Comparison of ENCODE assay signal across 1 cellular context in the genomic region with DNA sequence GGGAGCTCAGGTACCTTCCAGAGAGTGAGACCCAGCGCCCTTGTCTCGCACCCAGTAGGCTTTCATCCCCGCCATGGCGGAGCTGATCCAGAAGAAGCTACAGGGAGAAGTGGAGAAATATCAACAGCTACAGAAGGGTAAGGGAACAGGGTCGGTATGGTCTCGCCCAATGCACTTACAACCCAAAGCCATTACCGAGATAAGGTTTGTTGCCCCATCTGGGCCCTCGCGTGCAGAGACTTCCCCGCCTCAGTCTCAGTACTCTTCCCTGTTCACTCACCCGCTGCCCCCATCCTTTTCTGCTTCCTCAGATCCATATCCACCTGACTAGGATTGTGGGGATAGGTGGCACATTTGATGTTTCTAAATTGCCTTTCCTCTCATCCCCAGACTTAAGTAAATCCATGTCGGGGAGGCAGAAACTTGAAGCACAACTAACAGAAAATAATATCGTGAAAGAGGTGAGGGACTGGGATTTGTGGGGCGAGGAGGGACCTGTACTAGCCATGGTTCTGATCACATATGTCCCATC.
TF ChIP-seq lines count a peak whose summit lies in the region.

No MANE protein-coding gene starts in this region.

TF ChIP-seq in endothelial cell of umbilical vein, 7 proteins besides CTCF, POLR2A, EP300 and RAD21:
- TF ChIP-seq MYC (IDR thresholded peaks at IDR 0.05; ENCODE audit: low read depth, low read length) (no peak), FOS (IDR thresholded peaks at IDR 0.05; ENCODE audit: borderline replicate concordance, insufficient read depth, low read length) (no peak), EZH2 (IDR thresholded peaks at IDR 0.05; ENCODE audit: borderline replicate concordance, low read depth, low read length, severe bottlenecking) (no peak), POLR2AphosphoS5 (IDR thresholded peaks at IDR 0.05; ENCODE audit: insufficient read depth, low read depth, low read length) (no peak), JUN (IDR thresholded peaks at IDR 0.05; ENCODE audit: borderline replicate concordance, insufficient read depth, insufficient read length, low read depth) (no peak), GATA2 (IDR thresholded peaks at IDR 0.05; ENCODE audit: insufficient read depth, insufficient read length, low read depth, low read length) (no peak)
- TF ChIP-seq, protein P1, sequence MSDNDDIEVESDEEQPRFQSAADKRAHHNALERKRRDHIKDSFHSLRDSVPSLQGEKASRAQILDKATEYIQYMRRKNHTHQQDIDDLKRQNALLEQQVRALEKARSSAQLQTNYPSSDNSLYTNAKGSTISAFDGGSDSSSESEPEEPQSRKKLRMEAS (IDR thresholded peaks at IDR 0.05; ENCODE audit: insufficient read depth, insufficient read length), result no peak
